ENCODE assay signal across 27 cellular contexts in genomic region chr3:27380433-27381357, GRCh38. TPM values are rescaled to one million over a fixed set of nuclear protein-coding genes. Genes with fewer than 3 reads are reported as not detected.
DNase-seq lines count a peak whose midpoint lies in the region; ATAC-seq and TF ChIP-seq lines count a peak whose summit lies in the region.
"Had no signal": no experiment of that assay in that cellular context is flagged by ENCODE, and none has a peak within 500 bp of the region (broad histone marks: within the 10 kb centered on the region; RNA-seq: fewer than 3 reads in every experiment).

No MANE protein-coding gene starts in this region.

- no peaks in the 10 kb centered on the region for H3K9me2 ChIP-seq in SK-N-SH

- no peaks in the 10 kb centered on the region; the same call in 1 of the 2 replicates for H3K79me2 ChIP-seq in SK-N-SH (ENCODE audit: insufficient read depth)

- intact Hi-C loops in CD8-positive, alpha-beta T cell (cut with DNase I, micrococcal nuclease): no loop called here

- H3K27me3 ChIP-seq in SK-N-SH (ENCODE audit: insufficient read depth): no peaks in the 10 kb centered on the region
- no peaks in the 10 kb centered on the region for H3K27me3 ChIP-seq in CD8-positive, alpha-beta T cell (ENCODE audit: insufficient read depth, low read length)
- H3K27me3 ChIP-seq: esophagus muscularis mucosa, ovary, right atrium auricular region had no signal

- no peak for TF ChIP-seq RAD21 in SK-N-SH (IDR thresholded peaks at IDR 0.05; ENCODE audit: low read length)

- TF ChIP-seq EP300 in SK-N-SH (IDR thresholded peaks at IDR 0.05; ENCODE audit: borderline replicate concordance in 1 of 2, low read depth in 1 of 2, low read length in 1 of 2): no peak

- H3K4me3 ChIP-seq in SK-N-SH (ENCODE audit: low read depth in 2 of 2, low read length in 1 of 2): no peak overlapping the region
- no peak overlapping the region for H3K4me3 ChIP-seq in CD8-positive, alpha-beta T cell (ENCODE audit: low read depth, low read length)
- H3K4me3 ChIP-seq: esophagus muscularis mucosa, ovary, right atrium auricular region had no signal

- no peaks in the 10 kb centered on the region; the same call in 1 of the 2 replicates for H3K9me3 ChIP-seq in SK-N-SH
- H3K9me3 ChIP-seq in CD8-positive, alpha-beta T cell (ENCODE audit: low read length): no peaks in the 10 kb centered on the region
- no peaks in the 10 kb centered on the region for H3K9me3 ChIP-seq in T-helper 17 cell (ENCODE audit: control insufficient read depth, low read length, poor library complexity, severe bottlenecking)
- H3K9me3 ChIP-seq: Caco-2, esophagus muscularis mucosa, ovary, right atrium auricular region had no signal

- H3K4me1 ChIP-seq in SK-N-SH (ENCODE audit: control insufficient read depth in 1 of 2, insufficient read depth in 2 of 2, low read depth in 1 of 2, low read length in 1 of 2): no peaks in the 10 kb centered on the region
- no peaks in the 10 kb centered on the region for H3K4me1 ChIP-seq in CD8-positive, alpha-beta T cell (ENCODE audit: insufficient read depth, low read length)
- H3K4me1 ChIP-seq: Caco-2, esophagus muscularis mucosa, right atrium auricular region had no signal

- H3K4me3 Mint-ChIP-seq in CD8-positive, alpha-beta T cell: no peak overlapping the region
- no peak overlapping the region for H3K4me3 Mint-ChIP-seq in T-helper 17 cell
- H3K4me3 Mint-ChIP-seq: activated naive CD8-positive, alpha-beta T cell treated with anti-CD3 and anti-CD28 coated beads for 36 hours; endodermal cell; nephron progenitor cell; type B pancreatic cell had no signal

- DNase-seq in SK-N-SH (no peak), lung microvascular endothelial cell (ENCODE audit: low read depth in 2 of 2) (peak; percentile 50 to 70), DMS153 treated with DMSO at 0.1 percent for 48 hours (lab: John Stamatoyannopoulos, UW; ENCODE audit: unreplicated experiment) (no peak), T-helper 17 cell (no peak)
- DNase-seq in CD8-positive, alpha-beta T cell: no peak
- DNase-seq: activated CD4-positive, alpha-beta T cell treated with anti-CD3 and anti-CD28 coated beads, Interleukin-2, amount 50 U/mL, for 4 hours; activated CD8-positive, alpha-beta memory T cell treated with anti-CD3 and anti-CD28 coated beads, Interleukin-2, amount 50 U/mL, for 48 hours; activated effector memory CD4-positive, alpha-beta T cell treated with anti-CD3 and anti-CD28 coated beads, Interleukin-2, amount 50 U/mL, for 16 hours; activated naive CD8-positive, alpha-beta T cell treated with anti-CD3 and anti-CD28 coated beads for 36 hours; aorta; C1 segment of cervical spinal cord; Caco-2; cortex of kidney; DND-41; endodermal cell; mammary epithelial cell; NCI-H187 treated with DMSO at 0.1 percent for 48 hours; NCI-H524; nephron progenitor cell; NK-92 treated with Interleukin-12 subunit alpha and Interleukin-12 subunit beta, amount 100 ng/mL, for 24 hours; ovary; SIG-M5 had no signal

- peak; percentile 54 for ATAC-seq in GM18861 (IDR thresholded peaks at IDR 0.05; ENCODE audit: unreplicated experiment)
- ATAC-seq in HG02610 (IDR thresholded peaks at IDR 0.05; ENCODE audit: unreplicated experiment): peak; percentile 69
- no peak for ATAC-seq in CD8-positive, alpha-beta T cell
- ATAC-seq in T-helper 17 cell: no peak

- no peak overlapping the region for H3K27ac ChIP-seq in SK-N-SH (ENCODE audit: low read depth in 2 of 2, low read length in 1 of 2)
- no peak overlapping the region for H3K27ac ChIP-seq in CD8-positive, alpha-beta T cell (ENCODE audit: low read depth, low read length)
- H3K27ac ChIP-seq: esophagus muscularis mucosa, ovary, right atrium auricular region had no signal

- no peak overlapping the region for H2AFZ ChIP-seq in SK-N-SH (ENCODE audit: low read depth)

- no peaks in the 10 kb centered on the region for H4K20me1 ChIP-seq in SK-N-SH (ENCODE audit: insufficient read depth)

- peaks cover 8% of the 10 kb centered on the region for H3F3A ChIP-seq in SK-N-SH (replicated peaks; ENCODE audit: insufficient read depth)

- POLR2A ChIA-PET in SK-N-SH (lab: Yijun Ruan, JAX): no interaction called here
- POLR2A ChIA-PET in CD8-positive, alpha-beta T cell (lab: Charles Lee): no interaction called here

- peaks cover 64 to 79% of the 10 kb centered on the region in 2 experiments for H3K36me3 ChIP-seq in SK-N-SH (replicated peaks in 1 of 2; ENCODE audit: control insufficient read depth in 1 of 2, insufficient read depth in 2 of 2, low read length in 1 of 2)
- H3K36me3 ChIP-seq in CD8-positive, alpha-beta T cell (ENCODE audit: insufficient read depth, low read length): peaks cover 15% of the 10 kb centered on the region
- H3K36me3 ChIP-seq: ovary had no signal

- H3K9ac ChIP-seq in SK-N-SH: no peak overlapping the region

- H3K27me3 Mint-ChIP-seq in CD8-positive, alpha-beta T cell (ENCODE audit: low read depth): no peaks in the 10 kb centered on the region
- no peaks in the 10 kb centered on the region for H3K27me3 Mint-ChIP-seq in T-helper 17 cell
- H3K27me3 Mint-ChIP-seq: activated naive CD8-positive, alpha-beta T cell treated with anti-CD3 and anti-CD28 coated beads for 36 hours; type B pancreatic cell had no signal

- WGBS in SK-N-SH (ENCODE audit: low lambda C conversion rate): 94% methylated on average over 3 of the region's 3 CpGs

- no peak overlapping the region for H3K4me2 ChIP-seq in SK-N-SH

- H3K4me1 Mint-ChIP-seq in CD8-positive, alpha-beta T cell (ENCODE audit: low read depth): no peaks in the 10 kb centered on the region
- H3K4me1 Mint-ChIP-seq in T-helper 17 cell: peaks cover 7% of the 10 kb centered on the region
- H3K4me1 Mint-ChIP-seq: activated naive CD8-positive, alpha-beta T cell treated with anti-CD3 and anti-CD28 coated beads for 36 hours; endodermal cell; nephron progenitor cell had no signal

- no peaks in the 10 kb centered on the region for H3K9me3 Mint-ChIP-seq in CD8-positive, alpha-beta T cell
- H3K9me3 Mint-ChIP-seq: activated naive CD8-positive, alpha-beta T cell treated with anti-CD3 and anti-CD28 coated beads for 36 hours; endodermal cell; nephron progenitor cell; type B pancreatic cell had no signal

- no peak overlapping the region for H3K27ac Mint-ChIP-seq in CD8-positive, alpha-beta T cell
- H3K27ac Mint-ChIP-seq in T-helper 17 cell: no peak overlapping the region
- H3K27ac Mint-ChIP-seq: activated naive CD8-positive, alpha-beta T cell treated with anti-CD3 and anti-CD28 coated beads for 36 hours; endodermal cell; nephron progenitor cell; type B pancreatic cell had no signal

- CTCF ChIA-PET in SK-N-SH (lab: Yijun Ruan, JAX): interaction anchor here (1.5 kb wide), 1 partner anchor 23 kb away, joined by 3 read pairs; no protein-coding TSS in a partner anchor
- CTCF ChIA-PET in CD8-positive, alpha-beta T cell (lab: Charles Lee): interaction anchor here (1.5 kb wide), 1 partner anchor 23 kb away, joined by 3 read pairs; no protein-coding TSS in a partner anchor

- no peak for TF ChIP-seq CTCF in SK-N-SH (IDR thresholded peaks at IDR 0.05)
- no peak for TF ChIP-seq CTCF in CD8-positive, alpha-beta T cell (IDR thresholded peaks at IDR 0.05)

- peaks cover 48% of the 10 kb centered on the region for H3K36me3 Mint-ChIP-seq in CD8-positive, alpha-beta T cell
- peaks cover 3% of the 10 kb centered on the region for H3K36me3 Mint-ChIP-seq in T-helper 17 cell (ENCODE audit: low read depth)

TF ChIP-seq in SK-N-SH, 30 proteins besides CTCF, POLR2A, EP300 and RAD21:
- TF ChIP-seq JUND (IDR thresholded peaks at IDR 0.05): 0 out of 2 replicates have a peak, but pooled peaks have one; percentile 17
- no peak for TF ChIP-seq SIN3A (IDR thresholded peaks at IDR 0.05; ENCODE audit: borderline replicate concordance, low read depth, low read length)
- peak; percentile 22; the same call in 1 of the 2 replicates for TF ChIP-seq PBX3 (IDR thresholded peaks at IDR 0.05)
- TF ChIP-seq NFIC (IDR thresholded peaks at IDR 0.05; ENCODE audit: borderline replicate concordance): no peak
- TF ChIP-seq FOSL2 (IDR thresholded peaks at IDR 0.05; ENCODE audit: borderline replicate concordance, low read depth): no peak
- no peak for TF ChIP-seq RCOR1 (IDR thresholded peaks at IDR 0.05; ENCODE audit: low read length)
- TF ChIP-seq GABPA (IDR thresholded peaks at IDR 0.05; ENCODE audit: low read depth): no peak
- TF ChIP-seq MXI1 (IDR thresholded peaks at IDR 0.05; ENCODE audit: low read depth, low read length): no peak
TF ChIP-seq in SK-N-SH: peak in this region for 2.

RNA-seq across cellular contexts. Expression of gene NEK10, which starts 11.5 kb away (rescaled TPM):
- polyA plus RNA-seq in SK-N-SH (2012; rRNA removed): 1.0 and 1.5 TPM in 2 replicates
- polyA plus RNA-seq in SK-N-SH (2012; cell fraction: cytosol; rRNA removed): 1.2 and 1.4 TPM in 2 replicates
- polyA plus RNA-seq in SK-N-SH (2012; cell fraction: nucleus; rRNA removed): 2.5 and 3.7 TPM in 2 replicates
- total RNA-seq in lung microvascular endothelial cell (1.1 and 1.4 TPM in 2 replicates), T-helper 17 cell (1 to 10 TPM; 1.7 to 2.3 TPM)
- total RNA-seq in CD8-positive, alpha-beta T cell: under 1 TPM; 0.22 to 0.94 TPM

Comparison
In these comparisons a context has a peak if more than half of its experiments do, and no peak if none do; other contexts are left out.
1. ATAC-seq: peak in GM18861 (single experiment) and HG02610 (single experiment); none in CD8-positive, alpha-beta T cell (single experiment) and T-helper 17 cell (single experiment).
2. DNase-seq: peak in lung microvascular endothelial cell (2 of 2); none in SK-N-SH (single experiment), DMS153 treated with DMSO at 0.1 percent for 48 hours (single experiment), CD8-positive, alpha-beta T cell (0 of 7) and T-helper 17 cell (0 of 3).